In the genomic region with DNA sequence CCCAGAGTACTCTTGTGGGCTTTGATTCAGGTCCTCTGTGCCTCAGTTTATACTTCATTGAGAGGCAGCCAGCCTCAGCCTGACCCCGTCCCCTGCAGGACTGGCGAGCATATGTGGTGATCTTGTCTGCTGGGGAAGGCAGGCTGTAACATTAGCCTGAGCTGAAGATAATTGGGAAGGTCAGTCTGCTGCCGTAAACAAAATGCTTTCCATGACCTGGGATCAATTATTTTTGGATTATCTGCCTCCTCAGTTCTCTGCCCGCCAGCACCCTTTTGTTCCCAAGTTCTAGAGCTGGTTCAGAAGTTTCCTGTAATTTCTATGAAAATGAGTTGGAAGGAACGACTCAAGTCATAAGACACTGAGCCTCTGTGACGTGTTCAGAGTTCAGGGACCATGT, we compare ENCODE assay signal across 16 cellular contexts. TPM values are rescaled to one million over a fixed set of nuclear protein-coding genes. Genes with fewer than 3 reads are reported as not detected.
A peak's percentile ranks its signal among the peaks of the same experiment; 100 is the strongest.
DNase-seq lines count a peak whose midpoint lies in the region; ATAC-seq, FAIRE-seq and TF ChIP-seq lines count a peak whose summit lies in the region.
"Had no signal": no experiment of that assay in that cellular context is flagged by ENCODE, and none has a peak within 500 bp of the region (broad histone marks: within the 10 kb centered on the region; RNA-seq: fewer than 3 reads in every experiment).

No MANE protein-coding gene starts in this region.

- H3K4me2 ChIP-seq in HepG2 (ENCODE audit: low read depth, low read length) = no peak overlapping the region

- no peak for TF ChIP-seq POLR2A in HepG2 (IDR thresholded peaks at IDR 0.05; ENCODE audit: insufficient read depth in 1 of 2, low read depth in 2 of 2, low read length in 2 of 2)

- H3K9ac ChIP-seq in liver (ENCODE audit: low read depth in 1 of 2, low read length in 2 of 2) = no peak overlapping the region
- H3K9ac ChIP-seq in HepG2 (ENCODE audit: insufficient read depth, low read depth, low read length) = no peak overlapping the region

- peak overlapping the region; percentile 94 for H3K27ac Mint-ChIP-seq in activated CD8-positive, alpha-beta T cell treated with anti-CD3 and anti-CD28 coated beads, Interleukin-2, amount 10 ng/mL, durations not matched to agents 7 days and 5 days

- DNase-seq in HepG2 (ENCODE audit: low spot score) (no peak), DMS114 treated with DMSO at 0.1 percent for 48 hours (lab: John Stamatoyannopoulos, UW; ENCODE audit: unreplicated experiment) (no peak), globus pallidus (ENCODE audit: low spot score) (no peak), EL (no peak)
- DNase-seq in activated CD8-positive, alpha-beta T cell treated with anti-CD3 and anti-CD28 coated beads, Interleukin-2, amount 10 ng/mL, durations not matched to agents 7 days and 5 days = no peak
- DNase-seq: activated gamma-delta T cell; C1 segment of cervical spinal cord; GF-D8; NCI-H1694; stimulated activated naive CD4-positive, alpha-beta T cell had no signal

- H3K36me3 ChIP-seq in liver (ENCODE audit: control insufficient read depth in 4 of 4, insufficient read depth in 3 of 4, low read depth in 1 of 4, low read length in 3 of 4) (peaks cover 0 to 3% (median 0%) of the 10 kb centered on the region in 4 donors), HepG2 (replicated peaks in 1 of 2; ENCODE audit: control insufficient read depth in 1 of 2, insufficient read depth in 2 of 2, low read length in 2 of 2) (no peaks in the 10 kb centered on the region; a peak in 2 of 5 replicates), mesodermal cell (ENCODE audit: control insufficient read depth, insufficient read depth, low read length) (peaks cover 12% of the 10 kb centered on the region)

- H3K9me3 Mint-ChIP-seq in activated CD8-positive, alpha-beta T cell treated with anti-CD3 and anti-CD28 coated beads, Interleukin-2, amount 10 ng/mL, durations not matched to agents 7 days and 5 days (ENCODE audit: insufficient read depth) = no peaks in the 10 kb centered on the region

- H3K36me3 Mint-ChIP-seq in activated CD8-positive, alpha-beta T cell treated with anti-CD3 and anti-CD28 coated beads, Interleukin-2, amount 10 ng/mL, durations not matched to agents 7 days and 5 days (ENCODE audit: low read depth) = peaks cover 59% of the 10 kb centered on the region

- H3K4me3 Mint-ChIP-seq in activated CD8-positive, alpha-beta T cell treated with anti-CD3 and anti-CD28 coated beads, Interleukin-2, amount 10 ng/mL, durations not matched to agents 7 days and 5 days = no peak overlapping the region

- 84% methylated on average over 6 of the region's 6 CpGs for WGBS in liver
- 97% methylated on average over 6 of the region's 6 CpGs for WGBS in HepG2 (ENCODE audit: low lambda C conversion rate)
- WGBS in mesodermal cell (ENCODE audit: insufficient coverage in 2 of 2), 2 experiments = 87 to 94% methylated on average over 3 to 5 of the region's 6 CpGs

- H3K27me3 Mint-ChIP-seq in activated CD8-positive, alpha-beta T cell treated with anti-CD3 and anti-CD28 coated beads, Interleukin-2, amount 10 ng/mL, durations not matched to agents 7 days and 5 days (ENCODE audit: low read depth) = no peaks in the 10 kb centered on the region

- ATAC-seq in HepG2 = no peak
- ATAC-seq in activated CD8-positive, alpha-beta T cell treated with anti-CD3 and anti-CD28 coated beads, Interleukin-2, amount 10 ng/mL, durations not matched to agents 7 days and 5 days = no peak
- no peak for ATAC-seq in HG03521 (IDR thresholded peaks at IDR 0.05; ENCODE audit: unreplicated experiment)
- ATAC-seq: Right ventricle myocardium inferior had no signal

- H3K9me3 ChIP-seq in liver (ENCODE audit: control insufficient read depth in 4 of 4, low read length in 3 of 4) = no peaks in the 10 kb centered on the region
- H3K9me3 ChIP-seq in HepG2 (ENCODE audit: low read length) = no peaks in the 10 kb centered on the region
- no peaks in the 10 kb centered on the region for H3K9me3 ChIP-seq in mesodermal cell (ENCODE audit: control insufficient read depth, low read length)

- H3K27me3 ChIP-seq in liver (ENCODE audit: control insufficient read depth in 4 of 4, insufficient read depth in 4 of 4, low read length in 3 of 4) = no peaks in the 10 kb centered on the region
- H3K27me3 ChIP-seq in HepG2 (ENCODE audit: control insufficient read depth in 1 of 2, insufficient read depth in 2 of 2, low read length in 2 of 2) = no peaks in the 10 kb centered on the region

- TF ChIP-seq CTCF in liver (IDR thresholded peaks at IDR 0.05; ENCODE audit: low read depth, low read length, missing input control) (no peak), HepG2 (CRISPR knock-in tag; IDR thresholded peaks at IDR 0.05) (no peak)

- H3K4me1 ChIP-seq in liver (ENCODE audit: control insufficient read depth in 4 of 4, insufficient read depth in 4 of 4, low read length in 3 of 4) (peaks cover 9 to 31% (median 21%) of the 10 kb centered on the region in 4 donors), HepG2 (ENCODE audit: insufficient read depth, low read length) (peaks cover 58% of the 10 kb centered on the region), mesodermal cell (ENCODE audit: control insufficient read depth, insufficient read depth, low read length, poor library complexity, severe bottlenecking) (peaks cover 47% of the 10 kb centered on the region)

- no TSS peak for BruUV-seq in HepG2 (replicated peaks; lab: Mats Ljungman, UMichigan)

- H2AFZ ChIP-seq in HepG2 (ENCODE audit: low read length) = no peak overlapping the region

- FAIRE-seq in HepG2 (lab: Jason Lieb, UNC) = no peak

- TF ChIP-seq EP300 in HepG2 (IDR thresholded peaks at IDR 0.05; ENCODE audit: low read depth in 2 of 2, low read length in 2 of 2) = no peak
- TF ChIP-seq EP300 in HepG2 (CRISPR knock-in tag; IDR thresholded peaks at IDR 0.05; ENCODE audit: borderline replicate concordance) = no peak

- in situ Hi-C loops in HepG2 (cut with HindIII; ENCODE audit: extremely low pct_ligation_motif_present, low pct_unique_long_range_greater_than_20kb) = no loop called here

- H3K27ac ChIP-seq in liver (ENCODE audit: low read depth in 1 of 2, low read length in 2 of 2) (peak overlapping the region; percentile 79 to 81), HepG2 (ENCODE audit: extremely low read length, insufficient read depth, low read length) (no peak overlapping the region), mesodermal cell (ENCODE audit: low read depth, low read length, severe bottlenecking) (peak overlapping the region; percentile 86)
- H3K27ac ChIP-seq: VCaP had no signal

- H4K20me1 ChIP-seq in HepG2 (ENCODE audit: insufficient read depth, low read length) = no peaks in the 10 kb centered on the region; the same call in 1 of the 2 replicates

- CTCF ChIA-PET in HepG2 (lab: Yijun Ruan, JAX; ENCODE audit: low intra/inter-chr PET ratio, low total read pairs) = no interaction called here
- CTCF ChIA-PET in activated CD8-positive, alpha-beta T cell treated with anti-CD3 and anti-CD28 coated beads, Interleukin-2, amount 10 ng/mL, durations not matched to agents 7 days and 5 days (lab: Charles Lee) = interaction anchor here (0.6 to 7.4 kb wide), 4 partner anchors 33 to 151 kb away, joined by 3 to 98 read pairs (median 4); a partner anchor contains a TSS

- H3K79me2 ChIP-seq in HepG2 (ENCODE audit: insufficient read depth, low read length) = peaks cover 13% of the 10 kb centered on the region

- POLR2A ChIA-PET in HepG2 (lab: Yijun Ruan, JAX) = no interaction called here
- POLR2A ChIA-PET in activated CD8-positive, alpha-beta T cell treated with anti-CD3 and anti-CD28 coated beads, Interleukin-2, amount 10 ng/mL, durations not matched to agents 7 days and 5 days (lab: Charles Lee) = interaction anchor here (0.7 to 0.9 kb wide), 2 partner anchors 33 to 134 kb away, joined by 3 read pairs; no protein-coding TSS in a partner anchor

- TF ChIP-seq RAD21 in liver (IDR thresholded peaks at IDR 0.05) (no peak), HepG2 (CRISPR knock-in tag; IDR thresholded peaks at IDR 0.05) (no peak)

- intact Hi-C loops in HepG2 (cut with micrococcal nuclease; ENCODE audit: unreplicated experiment) = no loop called here

- H3K4me1 Mint-ChIP-seq in activated CD8-positive, alpha-beta T cell treated with anti-CD3 and anti-CD28 coated beads, Interleukin-2, amount 10 ng/mL, durations not matched to agents 7 days and 5 days (ENCODE audit: low read depth) = peaks cover 67% of the 10 kb centered on the region

- no peak overlapping the region for H3K4me3 ChIP-seq in liver (ENCODE audit: low read depth in 1 of 3, low read length in 3 of 3)
- H3K4me3 ChIP-seq in HepG2 (replicated peaks in 1 of 3; ENCODE audit: insufficient read depth in 1 of 3, low read depth in 2 of 3, low read length in 3 of 3) = no peak overlapping the region
- no peak overlapping the region for H3K4me3 ChIP-seq in mesodermal cell (ENCODE audit: extremely low read depth, insufficient read depth, low read length, poor library complexity, severe bottlenecking)
- H3K4me3 ChIP-seq: lung had no signal

RNA-seq across cellular contexts. Expression of a gene that starts 4.5 kb away (rescaled TPM):
- total RNA-seq in liver (1 to 10 TPM; 5.3 to 8.7 TPM), HepG2 (2016; rRNA removed; fragmentation: Illumina TruSeq; extraction: Trizol) (5.9 and 9.2 TPM in 2 replicates)
- polyA plus RNA-seq in liver (10 to 100 TPM in 1 of 2 donors, 1 to 10 TPM in 1; 9.8 to 10.9 TPM), HepG2 (2011; rRNA removed) (17.2 and 22.9 TPM in 2 replicates)
- total RNA-seq in HepG2 (2016; cell fraction: cytosol; rRNA removed; fragmentation: Illumina TruSeq; extraction: Trizol; ENCODE audit: low read depth) = 9.9 and 13.0 TPM in 2 replicates
- total RNA-seq in HepG2 (2016; cell fraction: insoluble cytoplasmic fraction; rRNA removed; fragmentation: Illumina TruSeq; extraction: Trizol) = 5.9 and 8.5 TPM in 2 replicates
- total RNA-seq in HepG2 (2016; cell fraction: membrane; rRNA removed; fragmentation: Illumina TruSeq; extraction: Trizol) = 20.1 and 22.8 TPM in 2 replicates
- 5.2 and 6.1 TPM in 2 replicates for total RNA-seq in HepG2 (2016; cell fraction: nucleus; rRNA removed; fragmentation: Illumina TruSeq; extraction: Trizol)
- polyA plus RNA-seq in HepG2 (2011; cell fraction: cytosol; rRNA removed) = 16.7 and 25.1 TPM in 2 replicates
- 15.9 and 16.3 TPM in 2 replicates for polyA plus RNA-seq in HepG2 (2011; cell fraction: nucleus; rRNA removed)
- 7.9 and 10.4 TPM in 2 replicates for polyA plus RNA-seq in HepG2 (2012)
- 25.7 and 30.9 TPM in 2 replicates for polyA plus RNA-seq in HepG2 (2016; cell fraction: cytosol; fragmentation: Illumina TruSeq; extraction: Trizol; ENCODE audit: low read depth)
- 11.8 and 15.4 TPM in 2 replicates for polyA plus RNA-seq in HepG2 (2016; cell fraction: insoluble cytoplasmic fraction; fragmentation: Illumina TruSeq; extraction: Trizol; ENCODE audit: low read depth)
- 37.8 and 38.4 TPM in 2 replicates for polyA plus RNA-seq in HepG2 (2016; cell fraction: membrane; fragmentation: Illumina TruSeq; extraction: Trizol; ENCODE audit: low read depth)
- 15.0 and 18.5 TPM in 2 replicates for polyA plus RNA-seq in HepG2 (2016; cell fraction: nucleus; fragmentation: Illumina TruSeq; extraction: Trizol; ENCODE audit: insufficient read depth, low read depth)
- 35.3 and 72.8 TPM in 2 replicates for polyA minus RNA-seq in HepG2 (2011; rRNA and poly(A)+ RNA removed; ENCODE audit: low replicate concordance)
- polyA minus RNA-seq in HepG2 (2011; cell fraction: cytosol; rRNA and poly(A)+ RNA removed) = 23.0 and 25.6 TPM in 2 replicates
- polyA minus RNA-seq in HepG2 (2011; cell fraction: nucleus; rRNA and poly(A)+ RNA removed) = 5.9 and 7.3 TPM in 2 replicates
- total RNA-seq in activated CD8-positive, alpha-beta T cell treated with anti-CD3 and anti-CD28 coated beads, Interleukin-2, amount 10 ng/mL, durations not matched to agents 7 days and 5 days = 10 to 100 TPM; 67.4 to 69.6 TPM
- polyA plus RNA-seq in mesodermal cell (2013, experiment 1 of 2) = 29.6 TPM
- polyA plus RNA-seq in mesodermal cell (2013, experiment 2 of 2) = 21.0 TPM

RNA-seq across cellular contexts. Expression of a gene that starts 38.7 kb away (rescaled TPM):
- under 1 TPM; 0.05 to 0.08 TPM for total RNA-seq in liver
- polyA plus RNA-seq in liver = under 1 TPM; 0.06 to 0.13 TPM
- 2.0 TPM in 2 replicates for total RNA-seq in HepG2 (2016; rRNA removed; fragmentation: Illumina TruSeq; extraction: Trizol)
- total RNA-seq in HepG2 (2016; cell fraction: cytosol; rRNA removed; fragmentation: Illumina TruSeq; extraction: Trizol; ENCODE audit: low read depth) = 0.53 and 2.6 TPM in 2 replicates
- total RNA-seq in HepG2 (2016; cell fraction: insoluble cytoplasmic fraction; rRNA removed; fragmentation: Illumina TruSeq; extraction: Trizol) = 1.5 and 2.6 TPM in 2 replicates
- total RNA-seq in HepG2 (2016; cell fraction: membrane; rRNA removed; fragmentation: Illumina TruSeq; extraction: Trizol) = 2.0 and 2.4 TPM in 2 replicates
- total RNA-seq in HepG2 (2016; cell fraction: nucleus; rRNA removed; fragmentation: Illumina TruSeq; extraction: Trizol) = 0.62 and 0.97 TPM in 2 replicates
- 0.98 and 1.1 TPM in 2 replicates for polyA plus RNA-seq in HepG2 (2011; rRNA removed)
- polyA plus RNA-seq in HepG2 (2011; cell fraction: cytosol; rRNA removed) = 0.86 and 0.90 TPM in 2 replicates
- polyA plus RNA-seq in HepG2 (2011; cell fraction: nucleus; rRNA removed) = 0.35 and 0.48 TPM in 2 replicates
- 0.55 and 0.58 TPM in 2 replicates for polyA plus RNA-seq in HepG2 (2012)
- polyA plus RNA-seq in HepG2 (2016; cell fraction: cytosol; fragmentation: Illumina TruSeq; extraction: Trizol; ENCODE audit: low read depth) = 2.2 and 2.6 TPM in 2 replicates
- 1.3 and 1.8 TPM in 2 replicates for polyA plus RNA-seq in HepG2 (2016; cell fraction: insoluble cytoplasmic fraction; fragmentation: Illumina TruSeq; extraction: Trizol; ENCODE audit: low read depth)
- polyA plus RNA-seq in HepG2 (2016; cell fraction: membrane; fragmentation: Illumina TruSeq; extraction: Trizol; ENCODE audit: low read depth) = 1.6 TPM in 2 replicates
- 0.93 and 1.2 TPM in 2 replicates for polyA plus RNA-seq in HepG2 (2016; cell fraction: nucleus; fragmentation: Illumina TruSeq; extraction: Trizol; ENCODE audit: insufficient read depth, low read depth)
- polyA minus RNA-seq in HepG2 (2011; rRNA and poly(A)+ RNA removed; ENCODE audit: low replicate concordance) = 0.44 TPM in 1 of 2 replicates, not detected in the other
- polyA minus RNA-seq in HepG2 (2011; cell fraction: cytosol; rRNA and poly(A)+ RNA removed) = 0.18 TPM in 1 of 2 replicates, not detected in the other
- 0.13 and 0.75 TPM in 2 replicates for polyA minus RNA-seq in HepG2 (2011; cell fraction: nucleus; rRNA and poly(A)+ RNA removed)
- total RNA-seq in activated CD8-positive, alpha-beta T cell treated with anti-CD3 and anti-CD28 coated beads, Interleukin-2, amount 10 ng/mL, durations not matched to agents 7 days and 5 days = under 1 TPM; 0.26 to 0.37 TPM
- polyA plus RNA-seq in mesodermal cell (2013, experiment 1 of 2) = 0.85 TPM
- 0.96 TPM for polyA plus RNA-seq in mesodermal cell (2013, experiment 2 of 2)

RNA-seq across cellular contexts. Expression of a gene that starts 50.0 kb away (rescaled TPM):
- total RNA-seq in liver = 10 to 100 TPM; 13.7 to 34.2 TPM
- polyA plus RNA-seq in liver = 1 to 10 TPM; 7.0 to 7.4 TPM
- 25.3 and 26.1 TPM in 2 replicates for total RNA-seq in HepG2 (2016; rRNA removed; fragmentation: Illumina TruSeq; extraction: Trizol)
- total RNA-seq in HepG2 (2016; cell fraction: cytosol; rRNA removed; fragmentation: Illumina TruSeq; extraction: Trizol; ENCODE audit: low read depth) = 11.2 and 11.4 TPM in 2 replicates
- 20.6 and 26.1 TPM in 2 replicates for total RNA-seq in HepG2 (2016; cell fraction: insoluble cytoplasmic fraction; rRNA removed; fragmentation: Illumina TruSeq; extraction: Trizol)
- 25.8 and 29.0 TPM in 2 replicates for total RNA-seq in HepG2 (2016; cell fraction: membrane; rRNA removed; fragmentation: Illumina TruSeq; extraction: Trizol)
- 18.4 and 20.7 TPM in 2 replicates for total RNA-seq in HepG2 (2016; cell fraction: nucleus; rRNA removed; fragmentation: Illumina TruSeq; extraction: Trizol)
- polyA plus RNA-seq in HepG2 (2011; rRNA removed) = 17.0 and 17.5 TPM in 2 replicates
- polyA plus RNA-seq in HepG2 (2011; cell fraction: cytosol; rRNA removed) = 8.3 and 13.5 TPM in 2 replicates
- polyA plus RNA-seq in HepG2 (2011; cell fraction: nucleus; rRNA removed) = 50.3 and 60.7 TPM in 2 replicates
- polyA plus RNA-seq in HepG2 (2012) = 13.5 and 15.6 TPM in 2 replicates
- polyA plus RNA-seq in HepG2 (2016; cell fraction: cytosol; fragmentation: Illumina TruSeq; extraction: Trizol; ENCODE audit: low read depth) = 6.0 and 6.9 TPM in 2 replicates
- 23.7 and 31.0 TPM in 2 replicates for polyA plus RNA-seq in HepG2 (2016; cell fraction: insoluble cytoplasmic fraction; fragmentation: Illumina TruSeq; extraction: Trizol; ENCODE audit: low read depth)
- 17.2 and 18.2 TPM in 2 replicates for polyA plus RNA-seq in HepG2 (2016; cell fraction: membrane; fragmentation: Illumina TruSeq; extraction: Trizol; ENCODE audit: low read depth)
- 36.9 and 37.0 TPM in 2 replicates for polyA plus RNA-seq in HepG2 (2016; cell fraction: nucleus; fragmentation: Illumina TruSeq; extraction: Trizol; ENCODE audit: insufficient read depth, low read depth)
- polyA minus RNA-seq in HepG2 (2011; rRNA and poly(A)+ RNA removed; ENCODE audit: low replicate concordance) = 53.2 and 72.8 TPM in 2 replicates
- 18.0 and 20.7 TPM in 2 replicates for polyA minus RNA-seq in HepG2 (2011; cell fraction: cytosol; rRNA and poly(A)+ RNA removed)
- 21.1 and 21.9 TPM in 2 replicates for polyA minus RNA-seq in HepG2 (2011; cell fraction: nucleus; rRNA and poly(A)+ RNA removed)
- total RNA-seq in activated CD8-positive, alpha-beta T cell treated with anti-CD3 and anti-CD28 coated beads, Interleukin-2, amount 10 ng/mL, durations not matched to agents 7 days and 5 days = 10 to 100 TPM; 76.1 to 76.6 TPM
- 52.8 TPM for polyA plus RNA-seq in mesodermal cell (2013, experiment 1 of 2)
- polyA plus RNA-seq in mesodermal cell (2013, experiment 2 of 2) = 50.4 TPM
